ENCODE assay signal across 19 cellular contexts in the genomic region with DNA sequence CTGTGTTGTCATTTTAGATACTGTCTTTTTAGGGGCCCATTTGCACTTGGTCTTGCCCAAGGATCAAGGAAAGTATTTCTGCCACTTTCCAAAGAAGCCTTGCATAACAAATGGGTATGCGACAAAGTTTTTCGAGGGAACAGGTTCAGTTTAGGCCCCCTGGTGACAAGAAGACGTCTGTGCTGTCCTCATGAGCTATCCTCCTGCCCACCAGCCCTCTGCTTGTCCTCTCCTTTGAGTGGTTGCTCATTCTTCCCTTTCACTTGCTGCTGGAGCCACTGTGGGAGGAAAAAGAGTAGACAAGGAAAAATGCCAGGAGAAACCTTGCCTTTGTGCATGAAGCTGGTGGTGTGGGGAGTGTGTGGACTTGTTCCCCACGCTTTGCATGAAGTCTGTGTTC.
"Had no signal": no experiment of that assay in that cellular context is flagged by ENCODE, and none has a peak within 500 bp of the region (broad histone marks: within the 10 kb centered on the region; RNA-seq: fewer than 3 reads in every experiment).

No MANE protein-coding gene starts in this region.

- H3K27me3 ChIP-seq: spleen, tibial nerve, vagina had no signal

- H3K4me3 Mint-ChIP-seq: activated naive CD8-positive, alpha-beta T cell; activated T-cell treated with anti-CD3 and anti-CD28 coated beads, Interleukin-2, amount 50 U/mL, for 4 hours; brain; dendritic cell treated with granulocyte-macrophage colony-stimulating factor and Interleukin-4, amounts not matched to agents 40 ng/mL and 50 ng/mL, for 4 days; effector memory CD8-positive, alpha-beta T cell; naive thymus-derived CD4-positive, alpha-beta T cell; stimulated activated memory B cell treated with anti-CD40 and anti-IgM and Interleukin-4, amounts not matched to agents 10 μg/mL and 1 μg/mL and 100 μg/mL, for 72 hours had no signal

- H3K36me3 Mint-ChIP-seq: activated naive CD8-positive, alpha-beta T cell; brain; naive thymus-derived CD4-positive, alpha-beta T cell; stimulated activated memory B cell treated with anti-CD40 and anti-IgM and Interleukin-4, amounts not matched to agents 10 μg/mL and 1 μg/mL and 100 μg/mL, for 72 hours had no signal

- H3K27me3 Mint-ChIP-seq: activated naive CD8-positive, alpha-beta T cell; dendritic cell treated with granulocyte-macrophage colony-stimulating factor and Interleukin-4, amounts not matched to agents 40 ng/mL and 50 ng/mL, for 4 days; effector memory CD8-positive, alpha-beta T cell; stimulated activated memory B cell treated with anti-CD40 and anti-IgM and Interleukin-4, amounts not matched to agents 10 μg/mL and 1 μg/mL and 100 μg/mL, for 72 hours had no signal

- H3K4me2 ChIP-seq: hepatocyte had no signal

- H3K9me3 ChIP-seq: prostate gland, vagina had no signal

- H2AFZ ChIP-seq: hepatocyte had no signal

- ATAC-seq: activated CD4-positive, CD25-positive, alpha-beta regulatory T cell treated with anti-CD3 and anti-CD28 coated beads, Interleukin-2, amount 50 U/mL, for 24 hours; activated T-cell treated with anti-CD3 and anti-CD28 coated beads, Interleukin-2, amount 50 U/mL, for 4 hours; effector memory CD8-positive, alpha-beta T cell; left colon; naive thymus-derived CD4-positive, alpha-beta T cell; sciatic nerve; stimulated activated memory B cell treated with anti-CD40 and anti-IgM and Interleukin-4, amounts not matched to agents 10 μg/mL and 1 μg/mL and 100 μg/mL, for 72 hours had no signal

- H3K79me2 ChIP-seq: hepatocyte had no signal

- H3K27ac ChIP-seq: hepatocyte, prostate gland, spleen, tibial nerve, vagina had no signal

- H3K4me3 ChIP-seq: hepatocyte, prostate gland, spleen, tibial nerve, vagina had no signal

- H3K9me3 Mint-ChIP-seq: activated T-cell treated with anti-CD3 and anti-CD28 coated beads, Interleukin-2, amount 50 U/mL, for 4 hours; dendritic cell treated with granulocyte-macrophage colony-stimulating factor and Interleukin-4, amounts not matched to agents 40 ng/mL and 50 ng/mL, for 4 days had no signal

- H3K27ac Mint-ChIP-seq: activated naive CD8-positive, alpha-beta T cell; brain; dendritic cell treated with granulocyte-macrophage colony-stimulating factor and Interleukin-4, amounts not matched to agents 40 ng/mL and 50 ng/mL, for 4 days; effector memory CD8-positive, alpha-beta T cell; naive thymus-derived CD4-positive, alpha-beta T cell; stimulated activated memory B cell treated with anti-CD40 and anti-IgM and Interleukin-4, amounts not matched to agents 10 μg/mL and 1 μg/mL and 100 μg/mL, for 72 hours had no signal

- H3K4me1 ChIP-seq: prostate gland, spleen, tibial nerve, vagina had no signal

- H3K36me3 ChIP-seq: prostate gland, spleen, tibial nerve, vagina had no signal

- DNase-seq: activated effector memory CD4-positive, alpha-beta T cell treated with anti-CD3 and anti-CD28 coated beads, Interleukin-2, amount 50 U/mL, for 16 hours; activated T-cell treated with anti-CD3 and anti-CD28 coated beads, Interleukin-2, amount 50 U/mL, for 4 hours; amygdala; effector memory CD8-positive, alpha-beta T cell; left colon; naive thymus-derived CD4-positive, alpha-beta T cell; occipital lobe; spleen; stimulated activated CD4-positive, alpha-beta T cell treated with anti-CD3 and anti-CD28 coated beads, Interleukin-1b, Interleukin-23, amount 100 ng/mL, for 48 hours had no signal

- H3K4me1 Mint-ChIP-seq: naive thymus-derived CD4-positive, alpha-beta T cell; stimulated activated memory B cell treated with anti-CD40 and anti-IgM and Interleukin-4, amounts not matched to agents 10 μg/mL and 1 μg/mL and 100 μg/mL, for 72 hours had no signal
